1 cellular context compared by ENCODE assay signal in the genomic region with DNA sequence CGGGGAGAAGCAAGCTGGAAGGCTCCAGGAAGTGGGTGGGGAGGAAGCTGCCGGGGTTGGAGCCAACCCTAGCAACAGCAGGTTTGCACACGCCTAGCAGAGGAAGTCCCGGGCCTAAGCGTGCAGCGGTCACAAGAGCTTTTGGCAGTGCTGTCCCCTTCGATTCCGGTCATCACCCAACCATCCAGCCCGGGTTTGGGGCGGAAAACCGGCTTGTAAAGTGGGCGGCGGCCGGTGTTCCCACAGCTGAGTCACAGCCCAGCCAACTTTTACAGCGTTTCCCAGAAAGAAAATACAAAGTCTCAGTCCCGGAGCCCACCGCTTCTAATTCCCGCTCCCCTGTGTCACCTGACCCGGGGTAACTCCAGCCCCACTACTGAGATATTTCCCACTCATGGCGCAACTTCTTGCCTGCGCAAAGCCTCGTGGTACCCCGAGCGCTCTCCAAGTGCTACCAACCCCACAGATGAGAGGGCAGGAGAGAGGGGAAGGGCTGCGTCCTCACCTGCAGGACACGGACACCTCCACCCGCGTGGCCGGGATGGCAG.
TF ChIP-seq lines count a peak whose summit lies in the region.

No MANE protein-coding gene starts in this region.

TF ChIP-seq in GM12878, 131 proteins besides CTCF, POLR2A, EP300 and RAD21 (continued from another document):
- TF ChIP-seq, protein P1, sequence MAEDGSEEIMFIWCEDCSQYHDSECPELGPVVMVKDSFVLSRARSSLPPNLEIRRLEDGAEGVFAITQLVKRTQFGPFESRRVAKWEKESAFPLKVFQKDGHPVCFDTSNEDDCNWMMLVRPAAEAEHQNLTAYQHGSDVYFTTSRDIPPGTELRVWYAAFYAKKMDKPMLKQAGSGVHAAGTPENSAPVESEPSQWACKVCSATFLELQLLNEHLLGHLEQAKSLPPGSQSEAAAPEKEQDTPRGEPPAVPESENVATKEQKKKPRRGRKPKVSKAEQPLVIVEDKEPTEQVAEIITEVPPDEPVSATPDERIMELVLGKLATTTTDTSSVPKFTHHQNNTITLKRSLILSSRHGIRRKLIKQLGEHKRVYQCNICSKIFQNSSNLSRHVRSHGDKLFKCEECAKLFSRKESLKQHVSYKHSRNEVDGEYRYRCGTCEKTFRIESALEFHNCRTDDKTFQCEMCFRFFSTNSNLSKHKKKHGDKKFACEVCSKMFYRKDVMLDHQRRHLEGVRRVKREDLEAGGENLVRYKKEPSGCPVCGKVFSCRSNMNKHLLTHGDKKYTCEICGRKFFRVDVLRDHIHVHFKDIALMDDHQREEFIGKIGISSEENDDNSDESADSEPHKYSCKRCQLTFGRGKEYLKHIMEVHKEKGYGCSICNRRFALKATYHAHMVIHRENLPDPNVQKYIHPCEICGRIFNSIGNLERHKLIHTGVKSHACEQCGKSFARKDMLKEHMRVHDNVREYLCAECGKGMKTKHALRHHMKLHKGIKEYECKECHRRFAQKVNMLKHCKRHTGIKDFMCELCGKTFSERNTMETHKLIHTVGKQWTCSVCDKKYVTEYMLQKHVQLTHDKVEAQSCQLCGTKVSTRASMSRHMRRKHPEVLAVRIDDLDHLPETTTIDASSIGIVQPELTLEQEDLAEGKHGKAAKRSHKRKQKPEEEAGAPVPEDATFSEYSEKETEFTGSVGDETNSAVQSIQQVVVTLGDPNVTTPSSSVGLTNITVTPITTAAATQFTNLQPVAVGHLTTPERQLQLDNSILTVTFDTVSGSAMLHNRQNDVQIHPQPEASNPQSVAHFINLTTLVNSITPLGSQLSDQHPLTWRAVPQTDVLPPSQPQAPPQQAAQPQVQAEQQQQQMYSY (CRISPR knock-in tag; IDR thresholded peaks at IDR 0.05), result no peak
- no peak; the same call in 1 of the 2 replicates for TF ChIP-seq CHD1 (IDR thresholded peaks at IDR 0.05; ENCODE audit: low read depth, low read length)
- TF ChIP-seq, protein P2, sequence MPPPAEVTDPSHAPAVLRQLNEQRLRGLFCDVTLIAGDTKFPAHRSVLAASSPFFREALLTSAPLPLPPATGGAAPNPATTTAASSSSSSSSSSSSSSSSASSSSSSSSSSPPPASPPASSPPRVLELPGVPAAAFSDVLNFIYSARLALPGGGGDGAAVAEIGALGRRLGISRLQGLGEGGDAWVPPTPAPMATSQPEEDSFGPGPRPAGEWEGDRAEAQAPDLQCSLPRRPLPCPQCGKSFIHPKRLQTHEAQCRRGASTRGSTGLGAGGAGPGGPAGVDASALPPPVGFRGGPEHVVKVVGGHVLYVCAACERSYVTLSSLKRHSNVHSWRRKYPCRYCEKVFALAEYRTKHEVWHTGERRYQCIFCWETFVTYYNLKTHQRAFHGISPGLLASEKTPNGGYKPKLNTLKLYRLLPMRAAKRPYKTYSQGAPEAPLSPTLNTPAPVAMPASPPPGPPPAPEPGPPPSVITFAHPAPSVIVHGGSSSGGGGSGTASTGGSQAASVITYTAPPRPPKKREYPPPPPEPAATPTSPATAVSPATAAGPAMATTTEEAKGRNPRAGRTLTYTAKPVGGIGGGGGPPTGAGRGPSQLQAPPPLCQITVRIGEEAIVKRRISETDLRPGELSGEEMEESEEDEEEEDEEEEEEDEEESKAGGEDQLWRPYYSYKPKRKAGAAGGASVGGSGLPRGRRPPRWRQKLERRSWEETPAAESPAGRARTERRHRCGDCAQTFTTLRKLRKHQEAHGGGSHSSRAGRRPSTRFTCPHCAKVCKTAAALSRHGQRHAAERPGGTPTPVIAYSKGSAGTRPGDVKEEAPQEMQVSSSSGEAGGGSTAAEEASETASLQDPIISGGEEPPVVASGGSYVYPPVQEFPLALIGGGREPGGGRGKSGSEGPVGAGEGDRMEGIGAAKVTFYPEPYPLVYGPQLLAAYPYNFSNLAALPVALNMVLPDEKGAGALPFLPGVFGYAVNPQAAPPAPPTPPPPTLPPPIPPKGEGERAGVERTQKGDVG (CRISPR knock-in tag; IDR thresholded peaks at IDR 0.05), result no peak
- TF ChIP-seq NR2F1 (conservative IDR thresholded peaks at IDR 0.05), result no peak
- TF ChIP-seq ESRRA (IDR thresholded peaks at IDR 0.05; ENCODE audit: low read length), result no peak
- 0 out of 4 replicates have a peak, but pooled peaks of 1 of the 2 experiments have one; percentile 33 for TF ChIP-seq SRF (IDR thresholded peaks at IDR 0.05; ENCODE audit: low read depth in 2 of 2, low read length in 2 of 2)
- TF ChIP-seq ZSCAN29 (IDR thresholded peaks at IDR 0.05), result no peak
- TF ChIP-seq TBL1XR1 (IDR thresholded peaks at IDR 0.05; ENCODE audit: low read depth, low read length), result peak; percentile 42; the same call in 1 of the 2 replicates
- TF ChIP-seq TCF7 (IDR thresholded peaks at IDR 0.05; ENCODE audit: borderline replicate concordance), result no peak
- TF ChIP-seq SMARCA5 (IDR thresholded peaks at IDR 0.05), result peak; percentile 11; the same call in 1 of the 2 replicates
- TF ChIP-seq, protein P3, sequence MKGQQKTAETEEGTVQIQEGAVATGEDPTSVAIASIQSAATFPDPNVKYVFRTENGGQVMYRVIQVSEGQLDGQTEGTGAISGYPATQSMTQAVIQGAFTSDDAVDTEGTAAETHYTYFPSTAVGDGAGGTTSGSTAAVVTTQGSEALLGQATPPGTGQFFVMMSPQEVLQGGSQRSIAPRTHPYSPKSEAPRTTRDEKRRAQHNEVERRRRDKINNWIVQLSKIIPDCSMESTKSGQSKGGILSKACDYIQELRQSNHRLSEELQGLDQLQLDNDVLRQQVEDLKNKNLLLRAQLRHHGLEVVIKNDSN (IDR thresholded peaks at IDR 0.05; ENCODE audit: borderline replicate concordance, extremely low read length, insufficient read depth, low read depth, low read length), result no peak
- TF ChIP-seq PAX8 (IDR thresholded peaks at IDR 0.05), result no peak
- peak; percentile 61 for TF ChIP-seq RUNX3 (IDR thresholded peaks at IDR 0.05; ENCODE audit: low read length)
- TF ChIP-seq EZH2 (IDR thresholded peaks at IDR 0.05; ENCODE audit: borderline replicate concordance, control insufficient read depth, low read depth, low read length), result no peak
- TF ChIP-seq, protein P4, sequence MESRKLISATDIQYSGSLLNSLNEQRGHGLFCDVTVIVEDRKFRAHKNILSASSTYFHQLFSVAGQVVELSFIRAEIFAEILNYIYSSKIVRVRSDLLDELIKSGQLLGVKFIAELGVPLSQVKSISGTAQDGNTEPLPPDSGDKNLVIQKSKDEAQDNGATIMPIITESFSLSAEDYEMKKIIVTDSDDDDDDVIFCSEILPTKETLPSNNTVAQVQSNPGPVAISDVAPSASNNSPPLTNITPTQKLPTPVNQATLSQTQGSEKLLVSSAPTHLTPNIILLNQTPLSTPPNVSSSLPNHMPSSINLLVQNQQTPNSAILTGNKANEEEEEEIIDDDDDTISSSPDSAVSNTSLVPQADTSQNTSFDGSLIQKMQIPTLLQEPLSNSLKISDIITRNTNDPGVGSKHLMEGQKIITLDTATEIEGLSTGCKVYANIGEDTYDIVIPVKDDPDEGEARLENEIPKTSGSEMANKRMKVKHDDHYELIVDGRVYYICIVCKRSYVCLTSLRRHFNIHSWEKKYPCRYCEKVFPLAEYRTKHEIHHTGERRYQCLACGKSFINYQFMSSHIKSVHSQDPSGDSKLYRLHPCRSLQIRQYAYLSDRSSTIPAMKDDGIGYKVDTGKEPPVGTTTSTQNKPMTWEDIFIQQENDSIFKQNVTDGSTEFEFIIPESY (IDR thresholded peaks at IDR 0.05), result no peak
- no peak for TF ChIP-seq CEBPB (IDR thresholded peaks at IDR 0.05; ENCODE audit: borderline replicate concordance in 1 of 2, low read depth in 2 of 2, low read length in 2 of 2)
- no peak for TF ChIP-seq JUNB (IDR thresholded peaks at IDR 0.05)
- TF ChIP-seq CREM (IDR thresholded peaks at IDR 0.05; ENCODE audit: low read depth), result no peak
- no peak for TF ChIP-seq SREBF1 (IDR thresholded peaks at IDR 0.05; ENCODE audit: low read length)
- TF ChIP-seq BMI1 (IDR thresholded peaks at IDR 0.05; ENCODE audit: borderline replicate concordance), result 0 out of 2 replicates have a peak, but pooled peaks have one; percentile 13
- TF ChIP-seq NR2C2 (IDR thresholded peaks at IDR 0.05; ENCODE audit: borderline replicate concordance, control insufficient read depth, insufficient read length, low read depth), result no peak
- TF ChIP-seq HDAC6 (IDR thresholded peaks at IDR 0.05; ENCODE audit: unreplicated experiment), result no peak
- TF ChIP-seq EED (IDR thresholded peaks at IDR 0.05; ENCODE audit: low read depth), result no peak; the same call in 1 of the 2 replicates
- TF ChIP-seq KLF5 (IDR thresholded peaks at IDR 0.05; ENCODE audit: partially characterized antibody), result no peak
- TF ChIP-seq LARP7 (IDR thresholded peaks at IDR 0.05), result no peak; the same call in 1 of the 2 replicates
- TF ChIP-seq STAT1 (conservative IDR thresholded peaks at IDR 0.05), result no peak
- TF ChIP-seq NRF1 (conservative IDR thresholded peaks at IDR 0.05; ENCODE audit: low read depth, low read length), result no peak
- TF ChIP-seq ETV6 (conservative IDR thresholded peaks at IDR 0.05 in 1 of 2, IDR thresholded peaks at IDR 0.05 in 1 of 2; ENCODE audit: borderline replicate concordance in 1 of 2, low read depth in 1 of 2), result peak in 1 of 2 experiments; percentile 95; a peak in 2 of 4 replicates
- TF ChIP-seq SMAD1 (IDR thresholded peaks at IDR 0.05; ENCODE audit: low read depth, partially characterized antibody), result no peak
- TF ChIP-seq PML (IDR thresholded peaks at IDR 0.05; ENCODE audit: low read length), result 0 out of 2 replicates have a peak, but pooled peaks have one; percentile 27
- TF ChIP-seq, protein P5, sequence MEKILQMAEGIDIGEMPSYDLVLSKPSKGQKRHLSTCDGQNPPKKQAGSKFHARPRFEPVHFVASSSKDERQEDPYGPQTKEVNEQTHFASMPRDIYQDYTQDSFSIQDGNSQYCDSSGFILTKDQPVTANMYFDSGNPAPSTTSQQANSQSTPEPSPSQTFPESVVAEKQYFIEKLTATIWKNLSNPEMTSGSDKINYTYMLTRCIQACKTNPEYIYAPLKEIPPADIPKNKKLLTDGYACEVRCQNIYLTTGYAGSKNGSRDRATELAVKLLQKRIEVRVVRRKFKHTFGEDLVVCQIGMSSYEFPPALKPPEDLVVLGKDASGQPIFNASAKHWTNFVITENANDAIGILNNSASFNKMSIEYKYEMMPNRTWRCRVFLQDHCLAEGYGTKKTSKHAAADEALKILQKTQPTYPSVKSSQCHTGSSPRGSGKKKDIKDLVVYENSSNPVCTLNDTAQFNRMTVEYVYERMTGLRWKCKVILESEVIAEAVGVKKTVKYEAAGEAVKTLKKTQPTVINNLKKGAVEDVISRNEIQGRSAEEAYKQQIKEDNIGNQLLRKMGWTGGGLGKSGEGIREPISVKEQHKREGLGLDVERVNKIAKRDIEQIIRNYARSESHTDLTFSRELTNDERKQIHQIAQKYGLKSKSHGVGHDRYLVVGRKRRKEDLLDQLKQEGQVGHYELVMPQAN (conservative IDR thresholded peaks at IDR 0.05), result 0 out of 2 replicates have a peak, but pooled peaks have one; percentile 27
- no peak for TF ChIP-seq BCL11A (IDR thresholded peaks at IDR 0.05; ENCODE audit: low read depth, low read length)
- no peak for TF ChIP-seq KAT2A (conservative IDR thresholded peaks at IDR 0.05; ENCODE audit: control insufficient read depth, low read depth, low read length)
- no peak for TF ChIP-seq CBX3 (IDR thresholded peaks at IDR 0.05; ENCODE audit: borderline replicate concordance, low read depth)
- peak; percentile 39 for TF ChIP-seq SP1 (IDR thresholded peaks at IDR 0.05; ENCODE audit: low read depth, low read length)
- TF ChIP-seq, protein P6, sequence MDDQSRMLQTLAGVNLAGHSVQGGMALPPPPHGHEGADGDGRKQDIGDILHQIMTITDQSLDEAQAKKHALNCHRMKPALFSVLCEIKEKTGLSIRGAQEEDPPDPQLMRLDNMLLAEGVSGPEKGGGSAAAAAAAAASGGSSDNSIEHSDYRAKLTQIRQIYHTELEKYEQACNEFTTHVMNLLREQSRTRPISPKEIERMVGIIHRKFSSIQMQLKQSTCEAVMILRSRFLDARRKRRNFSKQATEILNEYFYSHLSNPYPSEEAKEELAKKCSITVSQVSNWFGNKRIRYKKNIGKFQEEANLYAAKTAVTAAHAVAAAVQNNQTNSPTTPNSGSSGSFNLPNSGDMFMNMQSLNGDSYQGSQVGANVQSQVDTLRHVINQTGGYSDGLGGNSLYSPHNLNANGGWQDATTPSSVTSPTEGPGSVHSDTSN (IDR thresholded peaks at IDR 0.05; ENCODE audit: insufficient replicate concordance, low read depth, low read length), result no peak
- TF ChIP-seq NFYA (IDR thresholded peaks at IDR 0.05; ENCODE audit: borderline replicate concordance, low read depth, low read length), result no peak
- no peak for TF ChIP-seq RBBP5 (conservative IDR thresholded peaks at IDR 0.05)
- TF ChIP-seq ZNF217 (IDR thresholded peaks at IDR 0.05), result 0 out of 2 replicates have a peak, but pooled peaks have one; percentile 14
- peak; percentile 82 for TF ChIP-seq SPI1 (IDR thresholded peaks at IDR 0.05; ENCODE audit: borderline replicate concordance, insufficient read depth, low read depth, low read length)
- TF ChIP-seq, protein P7, sequence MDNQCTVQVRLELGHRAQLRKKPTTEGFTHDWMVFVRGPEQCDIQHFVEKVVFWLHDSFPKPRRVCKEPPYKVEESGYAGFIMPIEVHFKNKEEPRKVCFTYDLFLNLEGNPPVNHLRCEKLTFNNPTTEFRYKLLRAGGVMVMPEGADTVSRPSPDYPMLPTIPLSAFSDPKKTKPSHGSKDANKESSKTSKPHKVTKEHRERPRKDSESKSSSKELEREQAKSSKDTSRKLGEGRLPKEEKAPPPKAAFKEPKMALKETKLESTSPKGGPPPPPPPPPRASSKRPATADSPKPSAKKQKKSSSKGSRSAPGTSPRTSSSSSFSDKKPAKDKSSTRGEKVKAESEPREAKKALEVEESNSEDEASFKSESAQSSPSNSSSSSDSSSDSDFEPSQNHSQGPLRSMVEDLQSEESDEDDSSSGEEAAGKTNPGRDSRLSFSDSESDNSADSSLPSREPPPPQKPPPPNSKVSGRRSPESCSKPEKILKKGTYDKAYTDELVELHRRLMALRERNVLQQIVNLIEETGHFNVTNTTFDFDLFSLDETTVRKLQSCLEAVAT (IDR thresholded peaks at IDR 0.05), result no peak
- TF ChIP-seq ZBED1 (IDR thresholded peaks at IDR 0.05; ENCODE audit: borderline replicate concordance), result no peak
- TF ChIP-seq IKZF2 (IDR thresholded peaks at IDR 0.05), result peak; percentile 63 to 81; a peak in 2 of 4 replicates
TF ChIP-seq in GM12878: peak in this region for 39.
